13 cellular contexts compared by ENCODE assay signal in genomic region chr4:48370260-48371134, GRCh38. TPM values are rescaled to one million over a fixed set of nuclear protein-coding genes. Genes with fewer than 3 reads are reported as not detected.
DNase-seq lines count a peak whose midpoint lies in the region; ATAC-seq, FAIRE-seq and TF ChIP-seq lines count a peak whose summit lies in the region.
"Had no signal": no experiment of that assay in that cellular context is flagged by ENCODE, and none has a peak within 500 bp of the region (broad histone marks: within the 10 kb centered on the region; RNA-seq: fewer than 3 reads in every experiment).

No MANE protein-coding gene starts in this region.

- no peak overlapping the region for H3K4me3 ChIP-seq in tibial artery
- H3K4me3 ChIP-seq in SJCRH30 = no peak overlapping the region
- H3K4me3 ChIP-seq: BLaER1 treated with 17β-estradiol and CSF1 and Interleukin-3, amounts not matched to agents 10 nM and 100 nM; GM23248 had no signal

- H3K36me3 ChIP-seq in tibial artery (no peaks in the 10 kb centered on the region), SJCRH30 (peaks cover 8% of the 10 kb centered on the region)

- H3K4me1 ChIP-seq in tibial artery (peaks cover 0 to 38% (median 4%) of the 10 kb centered on the region in 4 donors), SJCRH30 (peaks cover 3% of the 10 kb centered on the region; the same call in 1 of the 2 replicates)

- peak; percentile 54 for ATAC-seq in GM19395 (IDR thresholded peaks at IDR 0.05; ENCODE audit: unreplicated experiment)
- ATAC-seq: activated CD4-positive, CD25-positive, alpha-beta regulatory T cell treated with anti-CD3 and anti-CD28 coated beads, Interleukin-2, amount 50 U/mL, for 24 hours had no signal

- H3K9me3 ChIP-seq in tibial artery (no peaks in the 10 kb centered on the region), SJCRH30 (replicated peaks) (no peaks in the 10 kb centered on the region)

- intact Hi-C loops in tibial artery (cut with DNase I; ENCODE audit: low total_unique reads) = no loop called here

- peak; percentile 24 for DNase-seq in CMK (ENCODE audit: low read depth)
- DNase-seq in NCI-H2029 treated with DMSO at 0.1 percent for 48 hours (lab: John Stamatoyannopoulos, UW) = peak; percentile 59
- DNase-seq in tibial artery = no peak
- no peak for DNase-seq in SJCRH30
- no peak for DNase-seq in activated naive CD4-positive, alpha-beta T cell treated with Interleukin-2 at 50 U/mL for 16 hours
- DNase-seq in EL = no peak
- DNase-seq: GM23248, SW 1271 had no signal

- TF ChIP-seq CTCF in tibial artery (IDR thresholded peaks at IDR 0.05) = no peak

- H3K27me3 ChIP-seq in tibial artery (no peaks in the 10 kb centered on the region), SJCRH30 (no peaks in the 10 kb centered on the region)
- H3K27me3 ChIP-seq: BLaER1 treated with 17β-estradiol and CSF1 and Interleukin-3, amounts not matched to agents 10 nM and 100 nM had no signal

- FAIRE-seq in endometrium (lab: Jason Lieb, UNC) = peak; percentile 81

- H3K27ac ChIP-seq in tibial artery (no peak overlapping the region), SJCRH30 (no peak overlapping the region)
- H3K27ac ChIP-seq: GM23248, KMS-11 had no signal

RNA-seq across cellular contexts. Expression of gene SLAIN2, which starts 29.2 kb away (rescaled TPM):
- total RNA-seq in SJCRH30 (2014; rRNA removed; shearing (Covaris generic)) = 141 and 145 TPM in 2 replicates

Comparison
In these comparisons a context has a peak if more than half of its experiments do, and no peak if none do; other contexts are left out.
1. DNase-seq: peak in CMK (single experiment) and NCI-H2029 treated with DMSO at 0.1 percent for 48 hours (single experiment); none in tibial artery (0 of 2), SJCRH30 (0 of 2), activated naive CD4-positive, alpha-beta T cell treated with Interleukin-2 at 50 U/mL for 16 hours (single experiment) and EL (single experiment).